13 cellular contexts compared by ENCODE assay signal in the genomic region with DNA sequence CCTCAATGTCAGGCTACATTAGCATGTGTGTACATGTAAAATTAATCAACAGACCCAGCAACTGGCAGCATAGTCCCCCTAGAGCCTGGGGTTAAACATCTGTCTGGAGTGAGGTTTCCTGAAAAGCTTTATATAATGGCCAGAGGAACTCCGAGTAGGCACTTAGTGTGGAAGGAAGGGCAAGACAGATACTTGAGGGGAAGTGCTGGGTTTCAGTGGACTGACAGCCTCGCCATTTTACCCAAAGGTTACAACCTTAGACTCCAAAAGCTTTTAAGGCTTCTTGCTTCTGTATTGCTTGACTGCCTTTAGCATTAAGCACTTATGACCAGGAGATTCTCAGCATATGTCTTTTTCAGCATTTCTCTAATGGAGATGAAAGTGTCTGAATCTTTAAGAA.
DNase-seq lines count a peak whose midpoint lies in the region; ATAC-seq and TF ChIP-seq lines count a peak whose summit lies in the region.
"Had no signal": no experiment of that assay in that cellular context is flagged by ENCODE, and none has a peak within 500 bp of the region (broad histone marks: within the 10 kb centered on the region; RNA-seq: fewer than 3 reads in every experiment).

No MANE protein-coding gene starts in this region.

- dilution Hi-C loops in mammary epithelial cell (cut with HindIII; ENCODE audit: low sequenced_read_pairs): no loop called here

- H2AFZ ChIP-seq in mammary epithelial cell (ENCODE audit: low read depth, low read length): no peak overlapping the region

- no TSS peak for BruUV-seq in mammary epithelial cell (replicated peaks; lab: Mats Ljungman, UMichigan)

- no peak overlapping the region for H3K4me3 Mint-ChIP-seq in glutamatergic neuron (ENCODE audit: unreplicated experiment)
- H3K4me3 Mint-ChIP-seq in stimulated activated naive B cell treated with anti-CD40 and anti-IgM and Interleukin-4, amounts not matched to agents 10 μg/mL and 1 μg/mL and 100 μg/mL, for 72 hours: no peak overlapping the region
- H3K4me3 Mint-ChIP-seq: CD14-positive monocyte; CD8-positive, alpha-beta memory T cell had no signal

- no peaks in the 10 kb centered on the region for H3K9me3 Mint-ChIP-seq in glutamatergic neuron (ENCODE audit: unreplicated experiment)
- H3K9me3 Mint-ChIP-seq in stimulated activated naive B cell treated with anti-CD40 and anti-IgM and Interleukin-4, amounts not matched to agents 10 μg/mL and 1 μg/mL and 100 μg/mL, for 72 hours: no peaks in the 10 kb centered on the region
- H3K9me3 Mint-ChIP-seq: CD8-positive, alpha-beta memory T cell had no signal

- H3K36me3 ChIP-seq in mammary epithelial cell (ENCODE audit: insufficient read depth, low read length): no peaks in the 10 kb centered on the region
- H3K36me3 ChIP-seq: HAP-1 had no signal

- no peaks in the 10 kb centered on the region for H3K79me2 ChIP-seq in mammary epithelial cell (ENCODE audit: insufficient read depth, low read length)

- H3K9ac ChIP-seq in mammary epithelial cell (ENCODE audit: insufficient read depth, low read length): no peak overlapping the region

- no peaks in the 10 kb centered on the region for H3K27me3 Mint-ChIP-seq in glutamatergic neuron (ENCODE audit: unreplicated experiment)
- H3K27me3 Mint-ChIP-seq in stimulated activated naive B cell treated with anti-CD40 and anti-IgM and Interleukin-4, amounts not matched to agents 10 μg/mL and 1 μg/mL and 100 μg/mL, for 72 hours: no peaks in the 10 kb centered on the region
- H3K27me3 Mint-ChIP-seq: CD8-positive, alpha-beta memory T cell had no signal

- in situ Hi-C loops in mammary epithelial cell (cut with MboI; ENCODE audit: low sequenced_read_pairs in 2 of 2): no loop called here

- intact Hi-C loops in mammary epithelial cell (cut with micrococcal nuclease): no loop called here

- no peaks in the 10 kb centered on the region for H4K20me1 ChIP-seq in mammary epithelial cell (ENCODE audit: insufficient read depth, low read length)

- H3K9me3 ChIP-seq in mammary epithelial cell (replicated peaks; ENCODE audit: insufficient read depth, low read length): no peaks in the 10 kb centered on the region
- H3K9me3 ChIP-seq: A549, HAP-1 had no signal

- no peaks in the 10 kb centered on the region for H3K27me3 ChIP-seq in mammary epithelial cell (ENCODE audit: insufficient read depth, low read length)

- no peaks in the 10 kb centered on the region for H3K36me3 Mint-ChIP-seq in glutamatergic neuron (ENCODE audit: unreplicated experiment)
- peaks cover 0 to 2% of the 10 kb centered on the region in 2 donors for H3K36me3 Mint-ChIP-seq in stimulated activated naive B cell treated with anti-CD40 and anti-IgM and Interleukin-4, amounts not matched to agents 10 μg/mL and 1 μg/mL and 100 μg/mL, for 72 hours

- peak overlapping the region; percentile 91 for H3K27ac Mint-ChIP-seq in glutamatergic neuron (ENCODE audit: unreplicated experiment)
- H3K27ac Mint-ChIP-seq in stimulated activated naive B cell treated with anti-CD40 and anti-IgM and Interleukin-4, amounts not matched to agents 10 μg/mL and 1 μg/mL and 100 μg/mL, for 72 hours: no peak overlapping the region

- no peak overlapping the region for H3K27ac ChIP-seq in mammary epithelial cell (ENCODE audit: insufficient read depth, low read depth, low read length)
- H3K27ac ChIP-seq: A549 had no signal

- H3K4me1 ChIP-seq in mammary epithelial cell (ENCODE audit: insufficient read depth, low read length): no peaks in the 10 kb centered on the region
- H3K4me1 ChIP-seq: A549, HAP-1 had no signal

- peak; percentile 31 to 60 for ATAC-seq in stimulated activated naive B cell treated with anti-CD40 and anti-IgM and Interleukin-4, amounts not matched to agents 10 μg/mL and 1 μg/mL and 100 μg/mL, for 72 hours (replicated peaks)
- ATAC-seq in GM19452 (IDR thresholded peaks at IDR 0.05; ENCODE audit: unreplicated experiment): no peak
- ATAC-seq: A549 had no signal

- no peak overlapping the region for H3K4me3 ChIP-seq in mammary epithelial cell (replicated peaks in 1 of 3; ENCODE audit: insufficient read depth in 1 of 3, low read depth in 2 of 3, low read length in 3 of 3)
- H3K4me3 ChIP-seq: A549, HAP-1 had no signal

- WGBS in mammary epithelial cell (ENCODE audit: low coverage, missing lambda C conversion rate): 43% methylated on average over 2 of the region's 2 CpGs

- H3K4me2 ChIP-seq in mammary epithelial cell (ENCODE audit: insufficient read depth, low read depth, low read length): no peak overlapping the region
- H3K4me2 ChIP-seq: A549 had no signal

- peak; percentile 17 for DNase-seq in GDM1 (lab: John Stamatoyannopoulos, UW)
- DNase-seq in MV-4-11 (lab: John Stamatoyannopoulos, UW): peak; percentile 27
- peak; percentile 17 for DNase-seq in glutamatergic neuron
- no peak for DNase-seq in stimulated activated naive B cell treated with anti-CD40 and anti-IgM and Interleukin-4, amounts not matched to agents 10 μg/mL and 1 μg/mL and 100 μg/mL, for 72 hours
- no peak for DNase-seq in COR-L47 (lab: John Stamatoyannopoulos, UW)
- DNase-seq in mammary epithelial cell: no peak
- DNase-seq: CD8-positive, alpha-beta memory T cell; DMS53; IMR-90 had no signal

- TF ChIP-seq CTCF in glutamatergic neuron (IDR thresholded peaks at IDR 0.05; ENCODE audit: partially characterized antibody, unreplicated experiment): no peak
- TF ChIP-seq CTCF in mammary epithelial cell (conservative IDR thresholded peaks at IDR 0.05 in 1 of 2, IDR thresholded peaks at IDR 0.05 in 1 of 2; ENCODE audit: extremely low read depth in 1 of 2, insufficient read depth in 1 of 2, low read depth in 1 of 2, low read length in 2 of 2): no peak

- CTCF ChIA-PET in mammary epithelial cell (lab: Charles Lee; ENCODE audit: low non-redundant PET): no interaction called here

- peaks cover 11% of the 10 kb centered on the region for H3K4me1 Mint-ChIP-seq in glutamatergic neuron (ENCODE audit: low read depth, unreplicated experiment)
- peaks cover 0 to 2% of the 10 kb centered on the region in 2 donors for H3K4me1 Mint-ChIP-seq in stimulated activated naive B cell treated with anti-CD40 and anti-IgM and Interleukin-4, amounts not matched to agents 10 μg/mL and 1 μg/mL and 100 μg/mL, for 72 hours

Comparison
In these comparisons a context has a peak if more than half of its experiments do, and no peak if none do; other contexts are left out.
1. DNase-seq: peak in GDM1 (single experiment), MV-4-11 (single experiment) and glutamatergic neuron (single experiment); none in stimulated activated naive B cell treated with anti-CD40 and anti-IgM and Interleukin-4, amounts not matched to agents 10 μg/mL and 1 μg/mL and 100 μg/mL, for 72 hours (single experiment), COR-L47 (single experiment) and mammary epithelial cell (single experiment).